In genomic region chr3:190059242-190059590, GRCh38 we compare ENCODE assay signal across 16 cellular contexts.
DNase-seq lines count a peak whose midpoint lies in the region; ATAC-seq, FAIRE-seq and TF ChIP-seq lines count a peak whose summit lies in the region.
"Had no signal": no experiment of that assay in that cellular context is flagged by ENCODE, and none has a peak within 500 bp of the region (broad histone marks: within the 10 kb centered on the region; RNA-seq: fewer than 3 reads in every experiment).

No MANE protein-coding gene starts in this region.

- ATAC-seq in left ventricle myocardium superior = no peak
- ATAC-seq: foreskin keratinocyte had no signal

- DNase-seq in cardiac muscle cell (ENCODE audit: low read depth in 1 of 2, low spot score in 1 of 2) = no peak
- DNase-seq in left ventricle myocardium superior = no peak
- no peak for DNase-seq in mesothelial cell of epicardium (ENCODE audit: low spot score in 2 of 2, unreplicated experiment in 2 of 2)
- no peak for DNase-seq in posterior vena cava (ENCODE audit: low spot score)
- no peak for DNase-seq in GM12891 (ENCODE audit: insufficient read length, low spot score)
- no peak for DNase-seq in PC-9
- DNase-seq: 8988T; activated naive CD4-positive, alpha-beta T cell treated with anti-CD3 and anti-CD28 coated beads for 36 hours; COR-L47; foreskin keratinocyte; immature natural killer cell; NCI-H2171 had no signal

- CTCF ChIA-PET in PC-9 (lab: Charles Lee) = no interaction called here

- no peaks in the 10 kb centered on the region for H3K27me3 Mint-ChIP-seq in mesothelial cell of epicardium (ENCODE audit: low read depth)
- H3K27me3 Mint-ChIP-seq: dendritic cell treated with granulocyte-macrophage colony-stimulating factor and Interleukin-4, amounts not matched to agents 40 ng/mL and 50 ng/mL, for 4 days had no signal

- H3K9me3 Mint-ChIP-seq in mesothelial cell of epicardium = no peaks in the 10 kb centered on the region
- H3K9me3 Mint-ChIP-seq: activated naive CD4-positive, alpha-beta T cell treated with anti-CD3 and anti-CD28 coated beads for 36 hours; dendritic cell treated with granulocyte-macrophage colony-stimulating factor and Interleukin-4, amounts not matched to agents 40 ng/mL and 50 ng/mL, for 4 days had no signal

- no peaks in the 10 kb centered on the region for H3K9me3 ChIP-seq in cardiac muscle cell (ENCODE audit: low read depth)
- H3K9me3 ChIP-seq in ectodermal cell (ENCODE audit: control insufficient read depth, low read length) = no peaks in the 10 kb centered on the region
- no peaks in the 10 kb centered on the region for H3K9me3 ChIP-seq in PC-9 (ENCODE audit: insufficient read depth, low read depth)
- H3K9me3 ChIP-seq: thoracic aorta had no signal

- FAIRE-seq in GM12891 (lab: Jason Lieb, UNC) = no peak

- H3K27ac ChIP-seq in cardiac muscle cell (peak overlapping the region; percentile 55), ectodermal cell (ENCODE audit: insufficient read depth, low read depth, low read length, poor library complexity, severe bottlenecking) (peak overlapping the region; percentile 78), temporal lobe (ENCODE audit: low read depth, low read length) (peak overlapping the region; percentile 81), PC-9 (no peak overlapping the region)
- H3K27ac ChIP-seq: foreskin keratinocyte, thoracic aorta had no signal

- H3K4me2 ChIP-seq in PC-9 = no peak overlapping the region

- no peak overlapping the region for H3K4me3 ChIP-seq in cardiac muscle cell
- H3K4me3 ChIP-seq in ectodermal cell (ENCODE audit: insufficient read depth, low read depth, low read length) = no peak overlapping the region
- H3K4me3 ChIP-seq in PC-9 = no peak overlapping the region
- H3K4me3 ChIP-seq: thoracic aorta had no signal

- H3K27me3 ChIP-seq in cardiac muscle cell = no peaks in the 10 kb centered on the region
- H3K27me3 ChIP-seq in ectodermal cell (ENCODE audit: control insufficient read depth, insufficient read depth, low read length, poor library complexity, severe bottlenecking) = no peaks in the 10 kb centered on the region
- no peaks in the 10 kb centered on the region for H3K27me3 ChIP-seq in PC-9 (ENCODE audit: insufficient read depth, low read depth)
- H3K27me3 ChIP-seq: foreskin keratinocyte had no signal

- TF ChIP-seq POLR2A in GM12891 (IDR thresholded peaks at IDR 0.05; ENCODE audit: low read depth, low read length) = no peak

- peaks cover 18% of the 10 kb centered on the region for H3K4me1 ChIP-seq in cardiac muscle cell (ENCODE audit: low read depth)
- peaks cover 13% of the 10 kb centered on the region for H3K4me1 ChIP-seq in ectodermal cell (ENCODE audit: control insufficient read depth, insufficient read depth, low read length)
- peaks cover 5% of the 10 kb centered on the region for H3K4me1 ChIP-seq in PC-9 (replicated peaks; ENCODE audit: insufficient read depth)

- no peak overlapping the region for H2AFZ ChIP-seq in PC-9

- H3K27ac Mint-ChIP-seq in mesothelial cell of epicardium = peak overlapping the region; percentile 74
- H3K27ac Mint-ChIP-seq: activated naive CD4-positive, alpha-beta T cell treated with anti-CD3 and anti-CD28 coated beads for 36 hours; dendritic cell treated with granulocyte-macrophage colony-stimulating factor and Interleukin-4, amounts not matched to agents 40 ng/mL and 50 ng/mL, for 4 days; immature natural killer cell had no signal

- no peaks in the 10 kb centered on the region for H3K36me3 ChIP-seq in cardiac muscle cell
- no peaks in the 10 kb centered on the region for H3K36me3 ChIP-seq in ectodermal cell (ENCODE audit: control insufficient read depth, insufficient read depth, low read length)
- H3K36me3 ChIP-seq in PC-9 (ENCODE audit: low read depth) = no peaks in the 10 kb centered on the region
- H3K36me3 ChIP-seq: thoracic aorta had no signal

- WGBS in ectodermal cell, 2 experiments = 92% methylated on average over 1 of the region's 1 CpG

- POLR2A ChIA-PET in PC-9 (lab: Charles Lee; ENCODE audit: unreplicated experiment) = no interaction called here

- no peaks in the 10 kb centered on the region for H4K20me1 ChIP-seq in PC-9 (ENCODE audit: insufficient read depth)

- H3K9me2 ChIP-seq in PC-9 (ENCODE audit: insufficient read depth) = no peaks in the 10 kb centered on the region

- no peak overlapping the region for H3K4me3 Mint-ChIP-seq in mesothelial cell of epicardium
- H3K4me3 Mint-ChIP-seq: activated naive CD4-positive, alpha-beta T cell treated with anti-CD3 and anti-CD28 coated beads for 36 hours; dendritic cell treated with granulocyte-macrophage colony-stimulating factor and Interleukin-4, amounts not matched to agents 40 ng/mL and 50 ng/mL, for 4 days; immature natural killer cell had no signal

- H3K79me2 ChIP-seq in PC-9 (ENCODE audit: low read depth) = no peaks in the 10 kb centered on the region

- TF ChIP-seq CTCF in cardiac muscle cell (IDR thresholded peaks at IDR 0.05; ENCODE audit: low read depth, low read length) (no peak), mesothelial cell of epicardium (IDR thresholded peaks at IDR 0.05; ENCODE audit: unreplicated experiment) (no peak), PC-9 (conservative IDR thresholded peaks at IDR 0.05) (no peak)

- intact Hi-C loops in left ventricle myocardium superior (cut with micrococcal nuclease) = no loop called here
- intact Hi-C loops in posterior vena cava (cut with DNase I) = no loop called here
- intact Hi-C loops in PC-9 (cut with micrococcal nuclease; ENCODE audit: unreplicated experiment) = no loop called here

- no TSS peak for BruUV-seq in PC-9 (replicated peaks; lab: Mats Ljungman, UMichigan)

- H3K4me1 Mint-ChIP-seq in mesothelial cell of epicardium = peaks cover 46% of the 10 kb centered on the region
- H3K4me1 Mint-ChIP-seq: immature natural killer cell had no signal

- no peaks in the 10 kb centered on the region for H3K36me3 Mint-ChIP-seq in mesothelial cell of epicardium
- H3K36me3 Mint-ChIP-seq: immature natural killer cell had no signal

- 0 out of 2 replicates have a peak, but pooled peaks cover 2% of the 10 kb centered on the region for H3F3A ChIP-seq in PC-9 (ENCODE audit: insufficient read depth, low read depth)

TF ChIP-seq in GM12891, 5 proteins besides CTCF, POLR2A, EP300 and RAD21:
- no peak for TF ChIP-seq PAX5 (IDR thresholded peaks at IDR 0.05; ENCODE audit: insufficient read depth, low read length, severe bottlenecking)
- TF ChIP-seq SPI1 (IDR thresholded peaks at IDR 0.05; ENCODE audit: low read depth, low read length) = no peak
- TF ChIP-seq TAF1 (IDR thresholded peaks at IDR 0.05; ENCODE audit: low read depth, low read length) = no peak
- no peak for TF ChIP-seq POLR2AphosphoS5 (IDR thresholded peaks at IDR 0.05; ENCODE audit: low read depth, low read length)
- no peak for TF ChIP-seq POU2F2 (IDR thresholded peaks at IDR 0.05; ENCODE audit: low read depth, low read length)
